Comparison of ENCODE assay signal across 2 cellular contexts in genomic region chr20:49986049-49986448, GRCh38.
TF ChIP-seq lines count a peak whose summit lies in the region.

No MANE protein-coding gene starts in this region.

TF ChIP-seq in liver, 16 proteins besides CTCF, POLR2A, EP300 and RAD21:
- no peak for TF ChIP-seq NR2F2 (IDR thresholded peaks at IDR 0.05)
- no peak for TF ChIP-seq HNF4A (conservative IDR thresholded peaks at IDR 0.05)
- no peak for TF ChIP-seq FOXA1 (IDR thresholded peaks at IDR 0.05)
- no peak for TF ChIP-seq ZBTB33 (IDR thresholded peaks at IDR 0.05)
- no peak for TF ChIP-seq GABPA (IDR thresholded peaks at IDR 0.05 in 1 of 2, conservative IDR thresholded peaks at IDR 0.05 in 1 of 2)
- no peak for TF ChIP-seq HNF4G (IDR thresholded peaks at IDR 0.05)
- no peak for TF ChIP-seq JUND (IDR thresholded peaks at IDR 0.05)
- TF ChIP-seq ATF3 (IDR thresholded peaks at IDR 0.05), result no peak
- TF ChIP-seq YY1 (IDR thresholded peaks at IDR 0.05), result no peak
- no peak for TF ChIP-seq TAF1 (conservative IDR thresholded peaks at IDR 0.05)
- TF ChIP-seq MAX (IDR thresholded peaks at IDR 0.05), result no peak

TF ChIP-seq in HepG2, 621 proteins besides CTCF, POLR2A, EP300 and RAD21:
- TF ChIP-seq MED8 (CRISPR knock-in tag; IDR thresholded peaks at IDR 0.05; ENCODE audit: insufficient replicate concordance) (no peak), ZNF614 (CRISPR knock-in tag; IDR thresholded peaks at IDR 0.05; ENCODE audit: borderline replicate concordance) (no peak), ZNF670 (CRISPR knock-in tag; IDR thresholded peaks at IDR 0.05; ENCODE audit: borderline replicate concordance) (no peak), HES4 (CRISPR knock-in tag; IDR thresholded peaks at IDR 0.05; ENCODE audit: borderline replicate concordance) (no peak), KDM5B (CRISPR knock-in tag; IDR thresholded peaks at IDR 0.05; ENCODE audit: borderline replicate concordance) (no peak), IKZF5 (CRISPR knock-in tag; IDR thresholded peaks at IDR 0.05) (no peak), ELF1 (CRISPR knock-in tag; IDR thresholded peaks at IDR 0.05) (no peak), ATAD3A (CRISPR knock-in tag; IDR thresholded peaks at IDR 0.05) (no peak), HHEX (CRISPR knock-in tag; IDR thresholded peaks at IDR 0.05) (no peak), SOX6 (IDR thresholded peaks at IDR 0.05) (no peak), SOX6 (CRISPR knock-in tag; IDR thresholded peaks at IDR 0.05) (no peak), XBP1 (CRISPR knock-in tag; IDR thresholded peaks at IDR 0.05) (no peak), ZNF580 (CRISPR knock-in tag; IDR thresholded peaks at IDR 0.05; ENCODE audit: borderline replicate concordance, low read depth) (no peak), ZNF547 (CRISPR knock-in tag; IDR thresholded peaks at IDR 0.05) (no peak), ZNF18 (CRISPR knock-in tag; IDR thresholded peaks at IDR 0.05; ENCODE audit: insufficient replicate concordance) (no peak)
